Comparison of ENCODE assay signal across 28 cellular contexts in genomic region chr3:123547881-123548534, GRCh38. TPM values are rescaled to one million over a fixed set of nuclear protein-coding genes. Genes with fewer than 3 reads are reported as not detected.
DNase-seq lines count a peak whose midpoint lies in the region; ATAC-seq and TF ChIP-seq lines count a peak whose summit lies in the region.
"Had no signal": no experiment of that assay in that cellular context is flagged by ENCODE, and none has a peak within 500 bp of the region (broad histone marks: within the 10 kb centered on the region; RNA-seq: fewer than 3 reads in every experiment).

No MANE protein-coding gene starts in this region.

- no peaks in the 10 kb centered on the region for H3K27me3 Mint-ChIP-seq in mesothelial cell of epicardium (ENCODE audit: low read depth)
- H3K27me3 Mint-ChIP-seq in activated CD8-positive, alpha-beta T cell treated with anti-CD3 and anti-CD28 coated beads, Interleukin-2, amount 10 ng/mL, durations not matched to agents 7 days and 5 days (ENCODE audit: low read depth): no peaks in the 10 kb centered on the region
- H3K27me3 Mint-ChIP-seq: activated naive CD8-positive, alpha-beta T cell treated with anti-CD3 and anti-CD28 coated beads, Interleukin-2, amount 10 ng/mL, durations not matched to agents 7 days and 5 days; stimulated activated memory B cell treated with anti-CD40 and anti-IgM and Interleukin-4, amounts not matched to agents 10 μg/mL and 1 μg/mL and 100 μg/mL, for 72 hours had no signal

- peaks cover 23% of the 10 kb centered on the region for H3K36me3 Mint-ChIP-seq in mesothelial cell of epicardium
- peaks cover 8% of the 10 kb centered on the region for H3K36me3 Mint-ChIP-seq in activated CD8-positive, alpha-beta T cell treated with anti-CD3 and anti-CD28 coated beads, Interleukin-2, amount 10 ng/mL, durations not matched to agents 7 days and 5 days (ENCODE audit: low read depth)

- WGBS in upper lobe of left lung, 2 donors: 75 to 78% methylated on average over 8 of the region's 8 CpGs

- H3K4me1 Mint-ChIP-seq in mesothelial cell of epicardium: peaks cover 31% of the 10 kb centered on the region
- H3K4me1 Mint-ChIP-seq in activated CD8-positive, alpha-beta T cell treated with anti-CD3 and anti-CD28 coated beads, Interleukin-2, amount 10 ng/mL, durations not matched to agents 7 days and 5 days (ENCODE audit: low read depth): no peaks in the 10 kb centered on the region

- peaks cover 14% of the 10 kb centered on the region for H3K4me1 ChIP-seq in left ventricle myocardium inferior
- H3K4me1 ChIP-seq in upper lobe of left lung: peaks cover 0 to 4% (median 0%) of the 10 kb centered on the region in 4 donors
- H3K4me1 ChIP-seq: BLaER1 treated with 17β-estradiol and CSF1 and Interleukin-3, amounts not matched to agents 10 nM and 100 nM had no signal

- H3K9me3 ChIP-seq in left ventricle myocardium inferior (replicated peaks): peaks cover 8% of the 10 kb centered on the region
- H3K9me3 ChIP-seq in upper lobe of left lung: peaks cover 0 to 4% (median 2%) of the 10 kb centered on the region in 4 donors
- H3K9me3 ChIP-seq: SJSA1 had no signal

- peaks cover 11% of the 10 kb centered on the region for H3K36me3 ChIP-seq in left ventricle myocardium inferior
- peaks cover 7 to 14% (median 7%) of the 10 kb centered on the region in 4 donors for H3K36me3 ChIP-seq in upper lobe of left lung
- H3K36me3 ChIP-seq: SJSA1 had no signal

- H3K27ac Mint-ChIP-seq in mesothelial cell of epicardium: peak overlapping the region; percentile 80
- H3K27ac Mint-ChIP-seq in activated CD8-positive, alpha-beta T cell treated with anti-CD3 and anti-CD28 coated beads, Interleukin-2, amount 10 ng/mL, durations not matched to agents 7 days and 5 days: no peak overlapping the region
- H3K27ac Mint-ChIP-seq: activated naive CD8-positive, alpha-beta T cell treated with anti-CD3 and anti-CD28 coated beads, Interleukin-2, amount 10 ng/mL, durations not matched to agents 7 days and 5 days; stimulated activated memory B cell treated with anti-CD40 and anti-IgM and Interleukin-4, amounts not matched to agents 10 μg/mL and 1 μg/mL and 100 μg/mL, for 72 hours had no signal

- POLR2A ChIA-PET in activated CD8-positive, alpha-beta T cell treated with anti-CD3 and anti-CD28 coated beads, Interleukin-2, amount 10 ng/mL, durations not matched to agents 7 days and 5 days (lab: Charles Lee): no interaction called here

- ATAC-seq in Right ventricle myocardium inferior: peak; percentile 68
- ATAC-seq in upper lobe of left lung (ENCODE audit: low FRiP score in 2 of 2): peak; percentile 49 to 56
- no peak for ATAC-seq in GM18498 (IDR thresholded peaks at IDR 0.05; ENCODE audit: unreplicated experiment)
- no peak for ATAC-seq in activated CD8-positive, alpha-beta T cell treated with anti-CD3 and anti-CD28 coated beads, Interleukin-2, amount 10 ng/mL, durations not matched to agents 7 days and 5 days
- ATAC-seq: left colon; stimulated activated memory B cell treated with anti-CD40 and anti-IgM and Interleukin-4, amounts not matched to agents 10 μg/mL and 1 μg/mL and 100 μg/mL, for 72 hours had no signal

- H3K27me3 ChIP-seq in left ventricle myocardium inferior (ENCODE audit: low read depth): no peaks in the 10 kb centered on the region
- no peaks in the 10 kb centered on the region for H3K27me3 ChIP-seq in upper lobe of left lung
- H3K27me3 ChIP-seq: BLaER1 treated with 17β-estradiol and CSF1 and Interleukin-3, amounts not matched to agents 10 nM and 100 nM; SJSA1 had no signal

- H3K4me3 ChIP-seq in left ventricle myocardium inferior: no peak overlapping the region
- no peak overlapping the region for H3K4me3 ChIP-seq in fibroblast of pulmonary artery (replicated peaks; ENCODE audit: low read depth, low read length)
- H3K4me3 ChIP-seq in upper lobe of left lung: no peak overlapping the region
- H3K4me3 ChIP-seq: BLaER1 treated with 17β-estradiol and CSF1 and Interleukin-3, amounts not matched to agents 10 nM and 100 nM; coronary artery; SJSA1 had no signal

- peaks cover 13% of the 10 kb centered on the region for H3K9me3 Mint-ChIP-seq in mesothelial cell of epicardium
- H3K9me3 Mint-ChIP-seq in activated CD8-positive, alpha-beta T cell treated with anti-CD3 and anti-CD28 coated beads, Interleukin-2, amount 10 ng/mL, durations not matched to agents 7 days and 5 days (ENCODE audit: insufficient read depth): no peaks in the 10 kb centered on the region
- H3K9me3 Mint-ChIP-seq: activated naive CD8-positive, alpha-beta T cell treated with anti-CD3 and anti-CD28 coated beads, Interleukin-2, amount 10 ng/mL, durations not matched to agents 7 days and 5 days had no signal

- CTCF ChIA-PET in activated CD8-positive, alpha-beta T cell treated with anti-CD3 and anti-CD28 coated beads, Interleukin-2, amount 10 ng/mL, durations not matched to agents 7 days and 5 days (lab: Charles Lee): interaction anchor here (0.6 to 2.3 kb wide), 4 partner anchors 9 to 23 kb away, joined by 3 to 9 read pairs (median 4); no protein-coding TSS in a partner anchor

- no peak for DNase-seq in Right ventricle myocardium inferior (ENCODE audit: missing footprints)
- DNase-seq in left ventricle myocardium inferior: no peak
- peak; percentile 24 for DNase-seq in fibroblast of pulmonary artery (ENCODE audit: low read depth)
- no peak for DNase-seq in mesothelial cell of epicardium (ENCODE audit: low spot score in 2 of 2, unreplicated experiment in 2 of 2)
- no peak for DNase-seq in upper lobe of left lung
- no peak for DNase-seq in DMS 273 (lab: John Stamatoyannopoulos, UW; ENCODE audit: unreplicated experiment)
- DNase-seq in activated CD8-positive, alpha-beta T cell treated with anti-CD3 and anti-CD28 coated beads, Interleukin-2, amount 10 ng/mL, durations not matched to agents 7 days and 5 days: no peak
- DNase-seq: activated CD4-positive, alpha-beta T cell treated with anti-CD3 and anti-CD28 coated beads for 4 hours; activated gamma-delta T cell; activated naive CD8-positive, alpha-beta T cell treated with anti-CD3 and anti-CD28 coated beads, Interleukin-2, amount 10 ng/mL, durations not matched to agents 7 days and 5 days; aorta; DMS53; effector memory CD4-positive, alpha-beta T cell; erythroblast; H9; hypothalamus; immature natural killer cell; left colon; MV-4-11; NCI-H146; T1000 had no signal

- no peak for TF ChIP-seq CTCF in left ventricle myocardium inferior (IDR thresholded peaks at IDR 0.05; ENCODE audit: borderline replicate concordance)
- TF ChIP-seq CTCF in fibroblast of pulmonary artery (IDR thresholded peaks at IDR 0.05; ENCODE audit: low read length, missing control alignments): no peak
- no peak for TF ChIP-seq CTCF in mesothelial cell of epicardium (IDR thresholded peaks at IDR 0.05; ENCODE audit: unreplicated experiment)
- no peak for TF ChIP-seq CTCF in upper lobe of left lung (IDR thresholded peaks at IDR 0.05)

- H3K27ac ChIP-seq in left ventricle myocardium inferior (replicated peaks) (no peak overlapping the region), upper lobe of left lung (peak overlapping the region in 1 of 4 donors; percentile 6)
- H3K27ac ChIP-seq: 22Rv1; BLaER1 treated with 17β-estradiol and CSF1 and Interleukin-3, amounts not matched to agents 10 nM and 100 nM; coronary artery; SJSA1; VCaP had no signal

- H3K4me3 Mint-ChIP-seq in mesothelial cell of epicardium: no peak overlapping the region
- H3K4me3 Mint-ChIP-seq in activated CD8-positive, alpha-beta T cell treated with anti-CD3 and anti-CD28 coated beads, Interleukin-2, amount 10 ng/mL, durations not matched to agents 7 days and 5 days: no peak overlapping the region
- H3K4me3 Mint-ChIP-seq: activated naive CD8-positive, alpha-beta T cell treated with anti-CD3 and anti-CD28 coated beads, Interleukin-2, amount 10 ng/mL, durations not matched to agents 7 days and 5 days; H9; immature natural killer cell; stimulated activated memory B cell treated with anti-CD40 and anti-IgM and Interleukin-4, amounts not matched to agents 10 μg/mL and 1 μg/mL and 100 μg/mL, for 72 hours had no signal

- no peak for TF ChIP-seq EP300 in upper lobe of left lung (IDR thresholded peaks at IDR 0.05)

- intact Hi-C loops in Right ventricle myocardium inferior (cut with DNase I) (no loop called here), left ventricle myocardium inferior (cut with micrococcal nuclease) (no loop called here)

- TF ChIP-seq POLR2A in upper lobe of left lung (IDR thresholded peaks at IDR 0.05): no peak

RNA-seq across cellular contexts. Expression of gene HACD2, which starts 36.8 kb away (rescaled TPM):
- total RNA-seq in Right ventricle myocardium inferior (12.1 TPM), left ventricle myocardium inferior (8.1 TPM), mesothelial cell of epicardium (22.8 to 23.7 TPM (median 22.9 TPM) in 3 replicates), upper lobe of left lung (10 to 100 TPM; 12.5 to 60.4 (median 39.1) TPM)
- 10 to 100 TPM; 20.7 to 23.8 TPM for total RNA-seq in activated CD8-positive, alpha-beta T cell treated with anti-CD3 and anti-CD28 coated beads, Interleukin-2, amount 10 ng/mL, durations not matched to agents 7 days and 5 days

Comparison
In these comparisons a context has a peak if more than half of its experiments do, and no peak if none do; other contexts are left out.
1. ATAC-seq: peak in Right ventricle myocardium inferior (single experiment) and upper lobe of left lung (2 of 2); none in GM18498 (single experiment) and activated CD8-positive, alpha-beta T cell treated with anti-CD3 and anti-CD28 coated beads, Interleukin-2, amount 10 ng/mL, durations not matched to agents 7 days and 5 days (single experiment).